In the genomic region with DNA sequence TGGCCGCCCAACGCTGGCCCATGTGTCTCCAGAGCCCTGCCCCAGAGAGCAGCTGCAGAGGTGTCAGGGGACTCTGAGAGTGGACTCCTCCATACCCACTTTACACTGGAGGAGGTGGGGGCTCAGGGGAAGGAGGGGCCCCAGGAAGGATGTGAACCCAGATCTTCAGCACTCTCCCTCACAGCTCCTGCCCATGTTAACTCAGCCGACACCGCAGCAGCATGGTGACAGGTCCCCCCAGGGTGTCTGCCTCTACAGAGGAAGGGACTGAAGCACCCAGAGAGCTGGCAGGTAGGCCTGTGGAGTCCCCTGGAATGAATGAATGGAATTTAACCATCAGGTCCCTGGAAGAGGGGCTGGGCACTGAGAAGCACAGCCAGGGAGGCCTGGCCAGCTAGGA, we compare ENCODE assay signal across 1 cellular context.
TF ChIP-seq lines count a peak whose summit lies in the region.

No MANE protein-coding gene starts in this region.

TF ChIP-seq in IMR-90, 13 proteins besides CTCF, POLR2A, EP300 and RAD21:
- TF ChIP-seq, protein P1, sequence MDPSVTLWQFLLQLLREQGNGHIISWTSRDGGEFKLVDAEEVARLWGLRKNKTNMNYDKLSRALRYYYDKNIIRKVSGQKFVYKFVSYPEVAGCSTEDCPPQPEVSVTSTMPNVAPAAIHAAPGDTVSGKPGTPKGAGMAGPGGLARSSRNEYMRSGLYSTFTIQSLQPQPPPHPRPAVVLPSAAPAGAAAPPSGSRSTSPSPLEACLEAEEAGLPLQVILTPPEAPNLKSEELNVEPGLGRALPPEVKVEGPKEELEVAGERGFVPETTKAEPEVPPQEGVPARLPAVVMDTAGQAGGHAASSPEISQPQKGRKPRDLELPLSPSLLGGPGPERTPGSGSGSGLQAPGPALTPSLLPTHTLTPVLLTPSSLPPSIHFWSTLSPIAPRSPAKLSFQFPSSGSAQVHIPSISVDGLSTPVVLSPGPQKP (IDR thresholded peaks at IDR 0.05; ENCODE audit: borderline replicate concordance, low read depth, low read length), result no peak
- no peak for TF ChIP-seq FOS (IDR thresholded peaks at IDR 0.05; ENCODE audit: low read depth, low read length)
- TF ChIP-seq CHD1 (IDR thresholded peaks at IDR 0.05; ENCODE audit: low read depth, low read length), result no peak
- no peak for TF ChIP-seq RCOR1 (IDR thresholded peaks at IDR 0.05; ENCODE audit: insufficient replicate concordance, low read length)
- TF ChIP-seq NFE2L2 (IDR thresholded peaks at IDR 0.05; ENCODE audit: low read depth, low read length), result no peak
- no peak for TF ChIP-seq BHLHE40 (IDR thresholded peaks at IDR 0.05; ENCODE audit: low read depth, low read length)
